2 cellular contexts compared by ENCODE assay signal in the genomic region with DNA sequence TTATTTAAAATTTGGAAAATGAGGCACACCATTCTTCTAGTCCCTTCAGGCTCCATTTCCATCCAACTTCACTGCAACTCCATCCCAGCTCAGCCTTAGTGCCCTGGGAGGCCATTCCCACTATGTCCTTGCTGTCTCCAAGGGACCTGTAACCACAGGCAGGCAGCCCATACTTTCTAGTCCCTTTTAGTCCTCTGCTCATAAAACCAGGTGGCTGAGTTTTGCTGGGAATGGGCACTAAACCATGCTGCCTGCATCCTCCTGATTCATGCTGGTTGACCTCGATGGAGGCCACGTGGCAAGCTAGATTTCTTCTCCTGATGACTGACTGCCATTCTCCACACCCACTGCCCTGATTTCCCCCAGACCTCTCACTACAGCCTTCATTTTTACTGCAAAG.
TF ChIP-seq lines count a peak whose summit lies in the region.

No MANE protein-coding gene starts in this region.

TF ChIP-seq in GM23338, 12 proteins besides CTCF, POLR2A, EP300 and RAD21 (continues in another document):
- TF ChIP-seq NANOG (IDR thresholded peaks at IDR 0.05; ENCODE audit: borderline replicate concordance), result no peak
- TF ChIP-seq STAT1 (IDR thresholded peaks at IDR 0.05; ENCODE audit: unreplicated experiment), result no peak
- TF ChIP-seq CREB1 (CRISPR knock-in tag; IDR thresholded peaks at IDR 0.05; ENCODE audit: low read depth), result no peak
- TF ChIP-seq EZH2 (IDR thresholded peaks at IDR 0.05; ENCODE audit: low read depth, unreplicated experiment), result no peak
- TF ChIP-seq, protein P1, sequence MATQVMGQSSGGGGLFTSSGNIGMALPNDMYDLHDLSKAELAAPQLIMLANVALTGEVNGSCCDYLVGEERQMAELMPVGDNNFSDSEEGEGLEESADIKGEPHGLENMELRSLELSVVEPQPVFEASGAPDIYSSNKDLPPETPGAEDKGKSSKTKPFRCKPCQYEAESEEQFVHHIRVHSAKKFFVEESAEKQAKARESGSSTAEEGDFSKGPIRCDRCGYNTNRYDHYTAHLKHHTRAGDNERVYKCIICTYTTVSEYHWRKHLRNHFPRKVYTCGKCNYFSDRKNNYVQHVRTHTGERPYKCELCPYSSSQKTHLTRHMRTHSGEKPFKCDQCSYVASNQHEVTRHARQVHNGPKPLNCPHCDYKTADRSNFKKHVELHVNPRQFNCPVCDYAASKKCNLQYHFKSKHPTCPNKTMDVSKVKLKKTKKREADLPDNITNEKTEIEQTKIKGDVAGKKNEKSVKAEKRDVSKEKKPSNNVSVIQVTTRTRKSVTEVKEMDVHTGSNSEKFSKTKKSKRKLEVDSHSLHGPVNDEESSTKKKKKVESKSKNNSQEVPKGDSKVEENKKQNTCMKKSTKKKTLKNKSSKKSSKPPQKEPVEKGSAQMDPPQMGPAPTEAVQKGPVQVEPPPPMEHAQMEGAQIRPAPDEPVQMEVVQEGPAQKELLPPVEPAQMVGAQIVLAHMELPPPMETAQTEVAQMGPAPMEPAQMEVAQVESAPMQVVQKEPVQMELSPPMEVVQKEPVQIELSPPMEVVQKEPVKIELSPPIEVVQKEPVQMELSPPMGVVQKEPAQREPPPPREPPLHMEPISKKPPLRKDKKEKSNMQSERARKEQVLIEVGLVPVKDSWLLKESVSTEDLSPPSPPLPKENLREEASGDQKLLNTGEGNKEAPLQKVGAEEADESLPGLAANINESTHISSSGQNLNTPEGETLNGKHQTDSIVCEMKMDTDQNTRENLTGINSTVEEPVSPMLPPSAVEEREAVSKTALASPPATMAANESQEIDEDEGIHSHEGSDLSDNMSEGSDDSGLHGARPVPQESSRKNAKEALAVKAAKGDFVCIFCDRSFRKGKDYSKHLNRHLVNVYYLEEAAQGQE (IDR thresholded peaks at IDR 0.05; ENCODE audit: unreplicated experiment), result no peak
- TF ChIP-seq POLR2AphosphoS5 (IDR thresholded peaks at IDR 0.05; ENCODE audit: low read depth), result no peak
- no peak for TF ChIP-seq JUNB (IDR thresholded peaks at IDR 0.05; ENCODE audit: unreplicated experiment)
- TF ChIP-seq, protein P2, sequence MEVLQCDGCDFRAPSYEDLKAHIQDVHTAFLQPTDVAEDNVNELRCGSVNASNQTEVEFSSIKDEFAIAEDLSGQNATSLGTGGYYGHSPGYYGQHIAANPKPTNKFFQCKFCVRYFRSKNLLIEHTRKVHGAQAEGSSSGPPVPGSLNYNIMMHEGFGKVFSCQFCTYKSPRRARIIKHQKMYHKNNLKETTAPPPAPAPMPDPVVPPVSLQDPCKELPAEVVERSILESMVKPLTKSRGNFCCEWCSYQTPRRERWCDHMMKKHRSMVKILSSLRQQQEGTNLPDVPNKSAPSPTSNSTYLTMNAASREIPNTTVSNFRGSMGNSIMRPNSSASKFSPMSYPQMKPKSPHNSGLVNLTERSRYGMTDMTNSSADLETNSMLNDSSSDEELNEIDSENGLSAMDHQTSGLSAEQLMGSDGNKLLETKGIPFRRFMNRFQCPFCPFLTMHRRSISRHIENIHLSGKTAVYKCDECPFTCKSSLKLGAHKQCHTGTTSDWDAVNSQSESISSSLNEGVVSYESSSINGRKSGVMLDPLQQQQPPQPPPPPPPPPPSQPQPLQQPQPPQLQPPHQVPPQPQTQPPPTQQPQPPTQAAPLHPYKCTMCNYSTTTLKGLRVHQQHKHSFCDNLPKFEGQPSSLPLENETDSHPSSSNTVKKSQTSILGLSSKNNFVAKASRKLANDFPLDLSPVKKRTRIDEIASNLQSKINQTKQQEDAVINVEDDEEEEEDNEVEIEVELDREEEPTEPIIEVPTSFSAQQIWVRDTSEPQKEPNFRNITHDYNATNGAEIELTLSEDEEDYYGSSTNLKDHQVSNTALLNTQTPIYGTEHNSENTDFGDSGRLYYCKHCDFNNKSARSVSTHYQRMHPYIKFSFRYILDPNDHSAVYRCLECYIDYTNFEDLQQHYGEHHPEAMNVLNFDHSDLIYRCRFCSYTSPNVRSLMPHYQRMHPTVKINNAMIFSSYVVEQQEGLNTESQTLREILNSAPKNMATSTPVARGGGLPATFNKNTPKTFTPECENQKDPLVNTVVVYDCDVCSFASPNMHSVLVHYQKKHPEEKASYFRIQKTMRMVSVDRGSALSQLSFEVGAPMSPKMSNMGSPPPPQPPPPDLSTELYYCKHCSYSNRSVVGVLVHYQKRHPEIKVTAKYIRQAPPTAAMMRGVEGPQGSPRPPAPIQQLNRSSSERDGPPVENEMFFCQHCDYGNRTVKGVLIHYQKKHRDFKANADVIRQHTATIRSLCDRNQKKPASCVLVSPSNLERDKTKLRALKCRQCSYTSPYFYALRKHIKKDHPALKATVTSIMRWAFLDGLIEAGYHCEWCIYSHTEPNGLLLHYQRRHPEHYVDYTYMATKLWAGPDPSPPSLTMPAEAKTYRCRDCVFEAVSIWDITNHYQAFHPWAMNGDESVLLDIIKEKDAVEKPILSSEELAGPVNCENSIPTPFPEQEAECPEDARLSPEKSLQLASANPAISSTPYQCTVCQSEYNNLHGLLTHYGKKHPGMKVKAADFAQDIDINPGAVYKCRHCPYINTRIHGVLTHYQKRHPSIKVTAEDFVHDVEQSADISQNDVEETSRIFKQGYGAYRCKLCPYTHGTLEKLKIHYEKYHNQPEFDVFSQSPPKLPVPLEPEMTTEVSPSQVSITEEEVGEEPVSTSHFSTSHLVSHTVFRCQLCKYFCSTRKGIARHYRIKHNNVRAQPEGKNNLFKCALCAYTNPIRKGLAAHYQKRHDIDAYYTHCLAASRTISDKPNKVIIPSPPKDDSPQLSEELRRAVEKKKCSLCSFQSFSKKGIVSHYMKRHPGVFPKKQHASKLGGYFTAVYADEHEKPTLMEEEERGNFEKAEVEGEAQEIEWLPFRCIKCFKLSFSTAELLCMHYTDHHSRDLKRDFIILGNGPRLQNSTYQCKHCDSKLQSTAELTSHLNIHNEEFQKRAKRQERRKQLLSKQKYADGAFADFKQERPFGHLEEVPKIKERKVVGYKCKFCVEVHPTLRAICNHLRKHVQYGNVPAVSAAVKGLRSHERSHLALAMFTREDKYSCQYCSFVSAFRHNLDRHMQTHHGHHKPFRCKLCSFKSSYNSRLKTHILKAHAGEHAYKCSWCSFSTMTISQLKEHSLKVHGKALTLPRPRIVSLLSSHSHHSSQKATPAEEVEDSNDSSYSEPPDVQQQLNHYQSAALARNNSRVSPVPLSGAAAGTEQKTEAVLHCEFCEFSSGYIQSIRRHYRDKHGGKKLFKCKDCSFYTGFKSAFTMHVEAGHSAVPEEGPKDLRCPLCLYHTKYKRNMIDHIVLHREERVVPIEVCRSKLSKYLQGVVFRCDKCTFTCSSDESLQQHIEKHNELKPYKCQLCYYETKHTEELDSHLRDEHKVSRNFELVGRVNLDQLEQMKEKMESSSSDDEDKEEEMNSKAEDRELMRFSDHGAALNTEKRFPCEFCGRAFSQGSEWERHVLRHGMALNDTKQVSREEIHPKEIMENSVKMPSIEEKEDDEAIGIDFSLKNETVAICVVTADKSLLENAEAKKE (CRISPR knock-in tag; IDR thresholded peaks at IDR 0.05), result no peak
- no peak for TF ChIP-seq ZNF114 (CRISPR knock-in tag; IDR thresholded peaks at IDR 0.05)
- TF ChIP-seq, protein P3, sequence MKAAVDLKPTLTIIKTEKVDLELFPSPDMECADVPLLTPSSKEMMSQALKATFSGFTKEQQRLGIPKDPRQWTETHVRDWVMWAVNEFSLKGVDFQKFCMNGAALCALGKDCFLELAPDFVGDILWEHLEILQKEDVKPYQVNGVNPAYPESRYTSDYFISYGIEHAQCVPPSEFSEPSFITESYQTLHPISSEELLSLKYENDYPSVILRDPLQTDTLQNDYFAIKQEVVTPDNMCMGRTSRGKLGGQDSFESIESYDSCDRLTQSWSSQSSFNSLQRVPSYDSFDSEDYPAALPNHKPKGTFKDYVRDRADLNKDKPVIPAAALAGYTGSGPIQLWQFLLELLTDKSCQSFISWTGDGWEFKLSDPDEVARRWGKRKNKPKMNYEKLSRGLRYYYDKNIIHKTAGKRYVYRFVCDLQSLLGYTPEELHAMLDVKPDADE (IDR thresholded peaks at IDR 0.05), result no peak

TF ChIP-seq in K562, 482 proteins besides CTCF, POLR2A, EP300 and RAD21:
- TF ChIP-seq DMBX1 (CRISPR knock-in tag; IDR thresholded peaks at IDR 0.05; ENCODE audit: borderline replicate concordance), result no peak
- TF ChIP-seq, protein P4, sequence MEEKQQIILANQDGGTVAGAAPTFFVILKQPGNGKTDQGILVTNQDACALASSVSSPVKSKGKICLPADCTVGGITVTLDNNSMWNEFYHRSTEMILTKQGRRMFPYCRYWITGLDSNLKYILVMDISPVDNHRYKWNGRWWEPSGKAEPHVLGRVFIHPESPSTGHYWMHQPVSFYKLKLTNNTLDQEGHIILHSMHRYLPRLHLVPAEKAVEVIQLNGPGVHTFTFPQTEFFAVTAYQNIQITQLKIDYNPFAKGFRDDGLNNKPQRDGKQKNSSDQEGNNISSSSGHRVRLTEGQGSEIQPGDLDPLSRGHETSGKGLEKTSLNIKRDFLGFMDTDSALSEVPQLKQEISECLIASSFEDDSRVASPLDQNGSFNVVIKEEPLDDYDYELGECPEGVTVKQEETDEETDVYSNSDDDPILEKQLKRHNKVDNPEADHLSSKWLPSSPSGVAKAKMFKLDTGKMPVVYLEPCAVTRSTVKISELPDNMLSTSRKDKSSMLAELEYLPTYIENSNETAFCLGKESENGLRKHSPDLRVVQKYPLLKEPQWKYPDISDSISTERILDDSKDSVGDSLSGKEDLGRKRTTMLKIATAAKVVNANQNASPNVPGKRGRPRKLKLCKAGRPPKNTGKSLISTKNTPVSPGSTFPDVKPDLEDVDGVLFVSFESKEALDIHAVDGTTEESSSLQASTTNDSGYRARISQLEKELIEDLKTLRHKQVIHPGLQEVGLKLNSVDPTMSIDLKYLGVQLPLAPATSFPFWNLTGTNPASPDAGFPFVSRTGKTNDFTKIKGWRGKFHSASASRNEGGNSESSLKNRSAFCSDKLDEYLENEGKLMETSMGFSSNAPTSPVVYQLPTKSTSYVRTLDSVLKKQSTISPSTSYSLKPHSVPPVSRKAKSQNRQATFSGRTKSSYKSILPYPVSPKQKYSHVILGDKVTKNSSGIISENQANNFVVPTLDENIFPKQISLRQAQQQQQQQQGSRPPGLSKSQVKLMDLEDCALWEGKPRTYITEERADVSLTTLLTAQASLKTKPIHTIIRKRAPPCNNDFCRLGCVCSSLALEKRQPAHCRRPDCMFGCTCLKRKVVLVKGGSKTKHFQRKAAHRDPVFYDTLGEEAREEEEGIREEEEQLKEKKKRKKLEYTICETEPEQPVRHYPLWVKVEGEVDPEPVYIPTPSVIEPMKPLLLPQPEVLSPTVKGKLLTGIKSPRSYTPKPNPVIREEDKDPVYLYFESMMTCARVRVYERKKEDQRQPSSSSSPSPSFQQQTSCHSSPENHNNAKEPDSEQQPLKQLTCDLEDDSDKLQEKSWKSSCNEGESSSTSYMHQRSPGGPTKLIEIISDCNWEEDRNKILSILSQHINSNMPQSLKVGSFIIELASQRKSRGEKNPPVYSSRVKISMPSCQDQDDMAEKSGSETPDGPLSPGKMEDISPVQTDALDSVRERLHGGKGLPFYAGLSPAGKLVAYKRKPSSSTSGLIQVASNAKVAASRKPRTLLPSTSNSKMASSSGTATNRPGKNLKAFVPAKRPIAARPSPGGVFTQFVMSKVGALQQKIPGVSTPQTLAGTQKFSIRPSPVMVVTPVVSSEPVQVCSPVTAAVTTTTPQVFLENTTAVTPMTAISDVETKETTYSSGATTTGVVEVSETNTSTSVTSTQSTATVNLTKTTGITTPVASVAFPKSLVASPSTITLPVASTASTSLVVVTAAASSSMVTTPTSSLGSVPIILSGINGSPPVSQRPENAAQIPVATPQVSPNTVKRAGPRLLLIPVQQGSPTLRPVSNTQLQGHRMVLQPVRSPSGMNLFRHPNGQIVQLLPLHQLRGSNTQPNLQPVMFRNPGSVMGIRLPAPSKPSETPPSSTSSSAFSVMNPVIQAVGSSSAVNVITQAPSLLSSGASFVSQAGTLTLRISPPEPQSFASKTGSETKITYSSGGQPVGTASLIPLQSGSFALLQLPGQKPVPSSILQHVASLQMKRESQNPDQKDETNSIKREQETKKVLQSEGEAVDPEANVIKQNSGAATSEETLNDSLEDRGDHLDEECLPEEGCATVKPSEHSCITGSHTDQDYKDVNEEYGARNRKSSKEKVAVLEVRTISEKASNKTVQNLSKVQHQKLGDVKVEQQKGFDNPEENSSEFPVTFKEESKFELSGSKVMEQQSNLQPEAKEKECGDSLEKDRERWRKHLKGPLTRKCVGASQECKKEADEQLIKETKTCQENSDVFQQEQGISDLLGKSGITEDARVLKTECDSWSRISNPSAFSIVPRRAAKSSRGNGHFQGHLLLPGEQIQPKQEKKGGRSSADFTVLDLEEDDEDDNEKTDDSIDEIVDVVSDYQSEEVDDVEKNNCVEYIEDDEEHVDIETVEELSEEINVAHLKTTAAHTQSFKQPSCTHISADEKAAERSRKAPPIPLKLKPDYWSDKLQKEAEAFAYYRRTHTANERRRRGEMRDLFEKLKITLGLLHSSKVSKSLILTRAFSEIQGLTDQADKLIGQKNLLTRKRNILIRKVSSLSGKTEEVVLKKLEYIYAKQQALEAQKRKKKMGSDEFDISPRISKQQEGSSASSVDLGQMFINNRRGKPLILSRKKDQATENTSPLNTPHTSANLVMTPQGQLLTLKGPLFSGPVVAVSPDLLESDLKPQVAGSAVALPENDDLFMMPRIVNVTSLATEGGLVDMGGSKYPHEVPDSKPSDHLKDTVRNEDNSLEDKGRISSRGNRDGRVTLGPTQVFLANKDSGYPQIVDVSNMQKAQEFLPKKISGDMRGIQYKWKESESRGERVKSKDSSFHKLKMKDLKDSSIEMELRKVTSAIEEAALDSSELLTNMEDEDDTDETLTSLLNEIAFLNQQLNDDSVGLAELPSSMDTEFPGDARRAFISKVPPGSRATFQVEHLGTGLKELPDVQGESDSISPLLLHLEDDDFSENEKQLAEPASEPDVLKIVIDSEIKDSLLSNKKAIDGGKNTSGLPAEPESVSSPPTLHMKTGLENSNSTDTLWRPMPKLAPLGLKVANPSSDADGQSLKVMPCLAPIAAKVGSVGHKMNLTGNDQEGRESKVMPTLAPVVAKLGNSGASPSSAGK (IDR thresholded peaks at IDR 0.05), result peak; percentile 54
- TF ChIP-seq, protein P5, sequence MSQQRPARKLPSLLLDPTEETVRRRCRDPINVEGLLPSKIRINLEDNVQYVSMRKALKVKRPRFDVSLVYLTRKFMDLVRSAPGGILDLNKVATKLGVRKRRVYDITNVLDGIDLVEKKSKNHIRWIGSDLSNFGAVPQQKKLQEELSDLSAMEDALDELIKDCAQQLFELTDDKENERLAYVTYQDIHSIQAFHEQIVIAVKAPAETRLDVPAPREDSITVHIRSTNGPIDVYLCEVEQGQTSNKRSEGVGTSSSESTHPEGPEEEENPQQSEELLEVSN (IDR thresholded peaks at IDR 0.05; ENCODE audit: borderline replicate concordance in 1 of 2, extremely low read depth in 1 of 2, insufficient read depth in 1 of 2, insufficient read length in 1 of 2, low read depth in 1 of 2, low read length in 1 of 2, poor library complexity in 1 of 2, severe bottlenecking in 1 of 2), result peak in 1 of 2 experiments; percentile 30
- peak; percentile 73 for TF ChIP-seq L3MBTL2 (IDR thresholded peaks at IDR 0.05)
